ENCODE assay signal across 22 cellular contexts in the genomic region with DNA sequence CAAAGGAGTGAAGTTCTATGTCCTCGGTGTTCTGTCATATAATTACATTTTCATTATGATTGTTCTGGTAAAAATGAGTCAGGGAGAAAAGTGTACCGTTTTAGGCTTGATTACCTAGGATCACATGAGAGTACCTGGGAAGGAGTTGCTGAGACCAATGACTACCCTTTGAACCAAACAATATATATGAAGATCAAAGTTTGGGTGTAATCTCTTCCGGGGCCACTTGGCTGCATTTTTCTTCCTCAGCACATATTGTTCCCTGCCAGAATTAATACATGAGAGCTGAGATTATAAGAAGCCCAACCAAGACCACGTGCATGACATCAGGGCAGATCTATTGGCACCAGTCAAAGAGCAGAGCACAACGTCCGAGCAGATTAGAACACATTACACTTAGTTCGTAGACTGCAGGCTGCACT.
"Had no signal": no experiment of that assay in that cellular context is flagged by ENCODE, and none has a peak within 500 bp of the region (broad histone marks: within the 10 kb centered on the region; RNA-seq: fewer than 3 reads in every experiment).

No MANE protein-coding gene starts in this region.

- H3K27ac Mint-ChIP-seq: activated CD8-positive, alpha-beta memory T cell treated with anti-CD3 and anti-CD28 coated beads, Interleukin-2, amount 10 ng/mL, durations not matched to agents 7 days and 5 days; endodermal cell; nephron; stimulated activated naive B cell treated with anti-CD40 and anti-IgM and Interleukin-4, amounts not matched to agents 10 μg/mL and 1 μg/mL and 100 μg/mL, for 72 hours had no signal

- DNase-seq: activated CD4-positive, alpha-beta T cell treated with anti-CD3 and anti-CD28 coated beads for 1 hour; activated CD4-positive, alpha-beta T cell treated with anti-CD3 and anti-CD28 coated beads, Interleukin-2, amount 50 U/mL, for 48 hours; activated CD8-positive, alpha-beta memory T cell treated with anti-CD3 and anti-CD28 coated beads, Interleukin-2, amount 10 ng/mL, durations not matched to agents 7 days and 5 days; activated effector memory CD4-positive, alpha-beta T cell treated with anti-CD3 and anti-CD28 coated beads, Interleukin-2, amount 50 U/mL, for 16 hours; activated naive CD4-positive, alpha-beta T cell treated with anti-CD3 and anti-CD28 coated beads, Interleukin-2, amount 50 U/mL, for 16 hours; activated T-cell treated with anti-CD3 and anti-CD28 coated beads, Interleukin-2, amount 50 U/mL, for 1 hour; aorta; brain microvascular endothelial cell; central memory CD4-positive, alpha-beta T cell; dorsolateral prefrontal cortex; endodermal cell; foreskin fibroblast; nucleus accumbens; stimulated activated CD4-positive, alpha-beta T cell treated with anti-CD3 and anti-CD28 coated beads, Interleukin-4, amount 100 ng/mL, for 4 hours; stimulated activated naive B cell treated with anti-CD40 and anti-IgM and Interleukin-4, amounts not matched to agents 10 μg/mL and 1 μg/mL and 100 μg/mL, for 72 hours; T-helper 2 cell; thyroid gland; WERI-Rb-1 had no signal

- H3K4me3 Mint-ChIP-seq: activated CD8-positive, alpha-beta memory T cell treated with anti-CD3 and anti-CD28 coated beads, Interleukin-2, amount 10 ng/mL, durations not matched to agents 7 days and 5 days; endodermal cell; nephron; stimulated activated naive B cell treated with anti-CD40 and anti-IgM and Interleukin-4, amounts not matched to agents 10 μg/mL and 1 μg/mL and 100 μg/mL, for 72 hours had no signal

- H3K4me3 ChIP-seq: dorsolateral prefrontal cortex, lung, thyroid gland had no signal

- ATAC-seq: activated CD8-positive, alpha-beta memory T cell treated with anti-CD3 and anti-CD28 coated beads, Interleukin-2, amount 10 ng/mL, durations not matched to agents 7 days and 5 days; sciatic nerve had no signal

- H3K36me3 Mint-ChIP-seq: stimulated activated naive B cell treated with anti-CD40 and anti-IgM and Interleukin-4, amounts not matched to agents 10 μg/mL and 1 μg/mL and 100 μg/mL, for 72 hours had no signal

- H3K4me1 Mint-ChIP-seq: activated CD8-positive, alpha-beta memory T cell treated with anti-CD3 and anti-CD28 coated beads, Interleukin-2, amount 10 ng/mL, durations not matched to agents 7 days and 5 days had no signal

- FAIRE-seq: colon had no signal
